28 cellular contexts compared by ENCODE assay signal in genomic region chr4:80385397-80386280, GRCh38. TPM values are rescaled to one million over a fixed set of nuclear protein-coding genes. Genes with fewer than 3 reads are reported as not detected.
"Had no signal": no experiment of that assay in that cellular context is flagged by ENCODE, and none has a peak within 500 bp of the region (broad histone marks: within the 10 kb centered on the region; RNA-seq: fewer than 3 reads in every experiment).

No MANE protein-coding gene starts in this region.

- FAIRE-seq: pancreas, small intestine had no signal

- H3K4me3 ChIP-seq: colonic mucosa, esophagus muscularis mucosa, gastroesophageal sphincter, heart left ventricle, hepatocyte, left lung, lung, pancreas, right lobe of liver, thoracic aorta, tibial nerve, upper lobe of left lung, uterus had no signal

- H3K79me2 ChIP-seq: hepatocyte had no signal

- H3K4me1 ChIP-seq: colonic mucosa, esophagus muscularis mucosa, foreskin keratinocyte, gastroesophageal sphincter, heart left ventricle, left lung, pancreas, right lobe of liver, tibial nerve, upper lobe of left lung, uterus had no signal

- H3K4me2 ChIP-seq: hepatocyte had no signal

- H2AFZ ChIP-seq: hepatocyte had no signal

- H3K27ac ChIP-seq: colonic mucosa, epithelial cell of prostate, esophagus muscularis mucosa, foreskin keratinocyte, gastroesophageal sphincter, heart left ventricle, hepatocyte, left lung, neutrophil, pancreas, right lobe of liver, thoracic aorta, tibial nerve, upper lobe of left lung, uterus had no signal

- H3K36me3 ChIP-seq: colonic mucosa, esophagus muscularis mucosa, gastroesophageal sphincter, heart left ventricle, left lung, neutrophil, pancreas, right lobe of liver, thoracic aorta, tibial nerve, upper lobe of left lung, uterus had no signal

- H3K9me3 ChIP-seq: colonic mucosa, esophagus muscularis mucosa, gastroesophageal sphincter, neutrophil, pancreas, right lobe of liver, thoracic aorta, upper lobe of left lung, uterus had no signal

- DNase-seq: colonic mucosa; effector CD8-positive, alpha-beta T cell; endodermal cell; foreskin keratinocyte; heart left ventricle; left cardiac atrium; natural killer cell; retina; right lobe of liver; small intestine; stimulated activated CD4-positive, alpha-beta T cell treated with anti-CD3 and anti-CD28 coated beads, Interleukin-15, amount 100 ng/mL, for 24 hours; stimulated activated CD4-positive, alpha-beta T cell treated with anti-CD3 and anti-CD28 coated beads, Interleukin-2, amount 100 ng/mL, for 48 hours; stimulated activated naive B cell treated with anti-CD40 and anti-IgM and Interleukin-4, amounts not matched to agents 10 μg/mL and 1 μg/mL and 100 μg/mL, for 72 hours; uterus had no signal

- H3K27me3 ChIP-seq: colonic mucosa, esophagus muscularis mucosa, gastroesophageal sphincter, heart left ventricle, hepatocyte, left lung, neutrophil, pancreas, right lobe of liver, tibial nerve, upper lobe of left lung, uterus had no signal

RNA-seq across cellular contexts. Expression of gene CFAP299, which starts 50.1 kb away (rescaled TPM):
- total RNA-seq: colonic mucosa, endodermal cell, foreskin keratinocyte, hepatocyte, kidney epithelial cell, left cardiac atrium, natural killer cell, pancreas, posterior vena cava, right lobe of liver, thoracic aorta had no signal
- polyA plus RNA-seq: foreskin keratinocyte, heart left ventricle, hepatocyte, neural cell, small intestine had no signal
